Comparison of ENCODE assay signal across 7 cellular contexts in genomic region chr15:27863000-27863399, GRCh38.
"Had no signal": no experiment of that assay in that cellular context is flagged by ENCODE, and none has a peak within 500 bp of the region (broad histone marks: within the 10 kb centered on the region; RNA-seq: fewer than 3 reads in every experiment).

No MANE protein-coding gene starts in this region.

- H3K4me3 ChIP-seq: GM23338, K562 had no signal

- H2AFZ ChIP-seq: GM23338 had no signal

- H3K4me3 Mint-ChIP-seq: GM23338, H9 had no signal

- DNase-seq: H9, HCEC 1CT, KG1 had no signal

- H3K27ac ChIP-seq: HL-60 had no signal

- ATAC-seq: GM23338, HepG2, K562 had no signal

- H3K4me2 ChIP-seq: GM23338 had no signal

- H3K27ac Mint-ChIP-seq: GM23338, H9 had no signal
